ENCODE assay signal across 8 cellular contexts in genomic region chr1:1231400-1232223, GRCh38. TPM values are rescaled to one million over a fixed set of nuclear protein-coding genes. Genes with fewer than 3 reads are reported as not detected.
DNase-seq lines count a peak whose midpoint lies in the region; ATAC-seq and TF ChIP-seq lines count a peak whose summit lies in the region.

Gene SDF4, minus strand, starts transcription at chr1:1232001. Its CDS starts 3,229 bp downstream, at chr1:1228772.

- H4K20me1 ChIP-seq in neural progenitor cell (ENCODE audit: low read depth), result peaks cover 29% of the 10 kb centered on the region

- H3K9me3 Mint-ChIP-seq in neural progenitor cell, result peaks cover 3% of the 10 kb centered on the region

- peaks cover 57% of the 10 kb centered on the region for H3K36me3 ChIP-seq in SJSA1
- H3K36me3 ChIP-seq in neural progenitor cell, result no peaks in the 10 kb centered on the region
- H3K36me3 ChIP-seq in stomach smooth muscle (ENCODE audit: control insufficient read depth in 2 of 2, insufficient read depth in 2 of 2, low read length in 2 of 2), result peaks cover 5 to 20% of the 10 kb centered on the region in 2 donors

- H3K4me3 ChIP-seq in HFF-Myc (replicated peaks; ENCODE audit: low read depth, low read length) (peak within 1 kb of the TSS; percentile 96), SJSA1 (peak within 1 kb of the TSS; percentile 97), neural progenitor cell (peak within 1 kb of the TSS; percentile 86), stomach smooth muscle (ENCODE audit: low read length in 2 of 2) (peak within 1 kb of the TSS; percentile 68 to 96)

- peak within 1 kb of the TSS; percentile 83 for H2AFZ ChIP-seq in neural progenitor cell (replicated peaks)

- peak within 1 kb of the TSS; percentile 89 for H3K9ac ChIP-seq in neural progenitor cell
- peak within 1 kb of the TSS; percentile 81 to 93 for H3K9ac ChIP-seq in stomach smooth muscle (ENCODE audit: low read length in 2 of 2)

- H3K27me3 ChIP-seq in SJSA1 (replicated peaks) (no peaks in the 10 kb centered on the region), foreskin keratinocyte (no peaks in the 10 kb centered on the region), neural progenitor cell (no peaks in the 10 kb centered on the region), stomach smooth muscle (ENCODE audit: control insufficient read depth in 1 of 2, insufficient read depth in 2 of 2, low read length in 2 of 2) (no peaks in the 10 kb centered on the region)

- H3K27ac Mint-ChIP-seq in neural progenitor cell, result peak within 1 kb of the TSS; percentile 78

- peak within 1 kb of the TSS; percentile 84 for H3K27ac ChIP-seq in SJSA1
- H3K27ac ChIP-seq in foreskin keratinocyte, result peak within 1 kb of the TSS; percentile 56
- H3K27ac ChIP-seq in neural progenitor cell, result no peak within 1 kb of the TSS
- H3K27ac ChIP-seq in stomach smooth muscle (ENCODE audit: low read length), result peak within 1 kb of the TSS; percentile 76

- H3K4me1 ChIP-seq in SJSA1 (replicated peaks), result peaks cover 24% of the 10 kb centered on the region
- H3K4me1 ChIP-seq in foreskin keratinocyte, result no peaks in the 10 kb centered on the region
- peaks cover 6% of the 10 kb centered on the region for H3K4me1 ChIP-seq in neural progenitor cell
- H3K4me1 ChIP-seq in stomach smooth muscle (ENCODE audit: control insufficient read depth, insufficient read depth, low read length), result peaks cover 38% of the 10 kb centered on the region

- peak; percentile 67 for DNase-seq in GM04503 (ENCODE audit: low read depth)
- peak; percentile 82 for DNase-seq in HFF-Myc (ENCODE audit: extremely low read depth, low read depth)
- peak; percentile 91 for DNase-seq in MV-4-11 (lab: John Stamatoyannopoulos, UW)
- DNase-seq in SJSA1 (ENCODE audit: low read depth in 1 of 2, low spot score in 2 of 2), result peak; percentile 96 to 97
- DNase-seq in activated naive CD4-positive, alpha-beta T cell (lab: John Stamatoyannopoulos, UW), result peak; percentile 89 to 95 (median 90)
- peak; percentile 77 to 87 for DNase-seq in foreskin keratinocyte
- DNase-seq in neural progenitor cell (ENCODE audit: low spot score), result peak; percentile 99

- peaks cover 27% of the 10 kb centered on the region for H3K4me1 Mint-ChIP-seq in neural progenitor cell

- peaks cover 4% of the 10 kb centered on the region for H3K27me3 Mint-ChIP-seq in neural progenitor cell (ENCODE audit: insufficient read depth, low read depth)

- H3K36me3 Mint-ChIP-seq in neural progenitor cell, result peaks cover 16% of the 10 kb centered on the region

- TF ChIP-seq CTCF in HFF-Myc (IDR thresholded peaks at IDR 0.05; ENCODE audit: low read depth, low read length, missing control alignments) (no peak), foreskin keratinocyte (conservative IDR thresholded peaks at IDR 0.05) (no peak), neural progenitor cell (IDR thresholded peaks at IDR 0.05) (no peak)

- H3F3A ChIP-seq in neural progenitor cell (ENCODE audit: low read depth), result peaks cover 9% of the 10 kb centered on the region

- peak; percentile 80 for ATAC-seq in foreskin keratinocyte

- peaks cover 49% of the 10 kb centered on the region for H3K79me2 ChIP-seq in neural progenitor cell (ENCODE audit: low read depth)

- H3K4me3 Mint-ChIP-seq in neural progenitor cell, result peak within 1 kb of the TSS; percentile 94

- peak within 1 kb of the TSS; percentile 96 for H3K4me2 ChIP-seq in neural progenitor cell

- H3K9me3 ChIP-seq in SJSA1 (replicated peaks) (peaks cover 5% of the 10 kb centered on the region; the same call in 1 of the 2 replicates), neural progenitor cell (ENCODE audit: low read depth) (no peaks in the 10 kb centered on the region), stomach smooth muscle (ENCODE audit: control insufficient read depth in 2 of 2, low read length in 2 of 2) (no peaks in the 10 kb centered on the region)

RNA-seq across cellular contexts. Expression of gene SDF4, which starts in this region (rescaled TPM):
- total RNA-seq in SJSA1 (2014; rRNA removed; shearing (Covaris generic)), result 154 and 156 TPM in 2 replicates
- total RNA-seq in foreskin keratinocyte (81.9 and 92.3 TPM in 2 replicates), neural progenitor cell (ENCODE audit: low replicate concordance) (16.6 and 43.4 TPM in 2 replicates)
- 106 and 112 TPM in 2 replicates for polyA plus RNA-seq in foreskin keratinocyte
